7 cellular contexts compared by ENCODE assay signal in the genomic region with DNA sequence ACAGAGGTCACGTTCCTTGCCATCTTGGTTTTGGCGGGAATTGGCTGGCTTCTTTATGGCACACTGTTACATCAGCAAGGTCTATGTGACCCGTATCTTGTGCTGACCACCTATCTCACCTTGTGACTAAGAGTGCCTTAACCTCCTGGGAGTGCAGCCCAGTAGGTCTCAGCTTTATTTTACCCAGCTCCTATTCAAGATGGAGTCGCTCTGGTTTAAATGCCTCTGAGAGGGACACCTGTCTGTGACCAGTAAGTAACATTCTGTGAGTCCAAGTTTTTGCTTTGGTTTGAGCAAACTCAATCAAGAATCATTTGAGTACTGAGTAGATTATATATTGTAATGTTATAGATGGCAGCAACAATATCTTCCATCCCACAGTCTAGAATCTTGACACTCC.
"Had no signal": no experiment of that assay in that cellular context is flagged by ENCODE, and none has a peak within 500 bp of the region (broad histone marks: within the 10 kb centered on the region; RNA-seq: fewer than 3 reads in every experiment).

No MANE protein-coding gene starts in this region.

- FAIRE-seq: G401.6, GM12891, GM12892, GM18507, GM19239 had no signal

- DNase-seq: GDM1, GF-D8 had no signal
